17 cellular contexts compared by ENCODE assay signal in genomic region chr7:39086638-39087360, GRCh38.
DNase-seq lines count a peak whose midpoint lies in the region; ATAC-seq and TF ChIP-seq lines count a peak whose summit lies in the region.
"Had no signal": no experiment of that assay in that cellular context is flagged by ENCODE, and none has a peak within 500 bp of the region (broad histone marks: within the 10 kb centered on the region; RNA-seq: fewer than 3 reads in every experiment).

No MANE protein-coding gene starts in this region.

- H3K27me3 ChIP-seq in HAP-1 (ENCODE audit: low read depth) (no peaks in the 10 kb centered on the region), spleen (replicated peaks in 1 of 7) (peaks cover 0 to 45% (median 0%) of the 10 kb centered on the region in 7 donors)
- H3K27me3 ChIP-seq: BLaER1 had no signal

- H3K4me1 ChIP-seq in HAP-1, result peaks cover 83% of the 10 kb centered on the region
- no peaks in the 10 kb centered on the region for H3K4me1 ChIP-seq in spleen

- in situ Hi-C loops in HAP-1 (cut with MboI; ENCODE audit: low sequenced_read_pairs), result no loop called here

- H3K36me3 ChIP-seq in HAP-1 (replicated peaks) (no peaks in the 10 kb centered on the region), spleen (no peaks in the 10 kb centered on the region)
- H3K36me3 ChIP-seq: BLaER1 had no signal

- H3K4me1 Mint-ChIP-seq in mesothelial cell of epicardium, result peaks cover 36% of the 10 kb centered on the region
- no peaks in the 10 kb centered on the region for H3K4me1 Mint-ChIP-seq in activated CD4-positive, alpha-beta T cell treated with anti-CD3 and anti-CD28 coated beads for 36 hours
- H3K4me1 Mint-ChIP-seq: CD8-positive, alpha-beta memory T cell had no signal

- no peak for ATAC-seq in activated CD4-positive, alpha-beta T cell treated with anti-CD3 and anti-CD28 coated beads for 36 hours
- ATAC-seq: SK-N-SH treated with all-trans-retinoic acid at 6 μM for 48 hours had no signal

- H3K4me3 ChIP-seq in HAP-1, result peak overlapping the region; percentile 25; the same call in 1 of the 2 replicates
- no peak overlapping the region for H3K4me3 ChIP-seq in spleen
- H3K4me3 ChIP-seq: BLaER1, GM23338 had no signal

- TF ChIP-seq CTCF in mesothelial cell of epicardium (IDR thresholded peaks at IDR 0.05; ENCODE audit: unreplicated experiment) (no peak), spleen (IDR thresholded peaks at IDR 0.05 in 8 of 11, conservative IDR thresholded peaks at IDR 0.05 in 3 of 11) (no peak)

- peaks cover 5% of the 10 kb centered on the region for H3K27me3 Mint-ChIP-seq in mesothelial cell of epicardium (ENCODE audit: low read depth)
- peaks cover 6% of the 10 kb centered on the region for H3K27me3 Mint-ChIP-seq in activated CD4-positive, alpha-beta T cell treated with anti-CD3 and anti-CD28 coated beads for 36 hours

- POLR2A ChIA-PET in activated CD4-positive, alpha-beta T cell treated with anti-CD3 and anti-CD28 coated beads for 36 hours (lab: Charles Lee), result no interaction called here

- DNase-seq in NCI-H1092 treated with DMSO at 0.1 percent for 48 hours (lab: John Stamatoyannopoulos, UW), result peak; percentile 34
- no peak for DNase-seq in NCI-H1092 (lab: John Stamatoyannopoulos, UW)
- DNase-seq in HAP-1 (ENCODE audit: low spot score in 2 of 2), result peak in 1 of 2 experiments; percentile 26
- peak; percentile 73 for DNase-seq in NCI-H187 treated with DMSO at 0.1 percent for 48 hours (lab: John Stamatoyannopoulos, UW)
- no peak for DNase-seq in mesothelial cell of epicardium (ENCODE audit: low spot score in 2 of 2, unreplicated experiment in 2 of 2)
- DNase-seq in spleen, result no peak
- DNase-seq in GOT3 (lab: John Stamatoyannopoulos, UW), result no peak
- no peak for DNase-seq in activated CD4-positive, alpha-beta T cell treated with anti-CD3 and anti-CD28 coated beads for 36 hours
- DNase-seq: CD8-positive, alpha-beta memory T cell; IMR-90; NCI-H1436; NCI-H510A; SHP77 treated with DMSO at 0.1 percent for 48 hours; T-helper 1 cell had no signal

- 77 to 87% (median 80%) methylated on average over 10 of the region's 10 CpGs for WGBS in spleen, 5 donors

- no peak for TF ChIP-seq POLR2A in spleen (IDR thresholded peaks at IDR 0.05)

- intact Hi-C loops in spleen (cut with DNase I; ENCODE audit: low total_unique reads), result no loop called here
- intact Hi-C loops in activated CD4-positive, alpha-beta T cell treated with anti-CD3 and anti-CD28 coated beads for 36 hours (cut with DNase I, micrococcal nuclease), result no loop called here

- CTCF ChIA-PET in activated CD4-positive, alpha-beta T cell treated with anti-CD3 and anti-CD28 coated beads for 36 hours (lab: Charles Lee), result no interaction called here

- H3K9me3 ChIP-seq in HAP-1 (no peaks in the 10 kb centered on the region), spleen (no peaks in the 10 kb centered on the region)
- H3K9me3 ChIP-seq: BLaER1 had no signal

- H3K27ac Mint-ChIP-seq in mesothelial cell of epicardium, result no peak overlapping the region
- H3K27ac Mint-ChIP-seq in activated CD4-positive, alpha-beta T cell treated with anti-CD3 and anti-CD28 coated beads for 36 hours, result no peak overlapping the region
- H3K27ac Mint-ChIP-seq: CD8-positive, alpha-beta memory T cell; GM23338 had no signal

- no peaks in the 10 kb centered on the region for H3K9me3 Mint-ChIP-seq in mesothelial cell of epicardium
- no peaks in the 10 kb centered on the region for H3K9me3 Mint-ChIP-seq in activated CD4-positive, alpha-beta T cell treated with anti-CD3 and anti-CD28 coated beads for 36 hours (ENCODE audit: low read depth)
- H3K9me3 Mint-ChIP-seq: CD8-positive, alpha-beta memory T cell; GM23338 had no signal

- H3K27ac ChIP-seq in spleen, result no peak overlapping the region
- H3K27ac ChIP-seq: BLaER1 had no signal

- H3K4me3 Mint-ChIP-seq in mesothelial cell of epicardium, result peak overlapping the region; percentile 65
- H3K4me3 Mint-ChIP-seq in activated CD4-positive, alpha-beta T cell treated with anti-CD3 and anti-CD28 coated beads for 36 hours, result no peak overlapping the region
- H3K4me3 Mint-ChIP-seq: CD8-positive, alpha-beta memory T cell had no signal

- H3K36me3 Mint-ChIP-seq in mesothelial cell of epicardium, result no peaks in the 10 kb centered on the region
- H3K36me3 Mint-ChIP-seq in activated CD4-positive, alpha-beta T cell treated with anti-CD3 and anti-CD28 coated beads for 36 hours (ENCODE audit: low read depth), result no peaks in the 10 kb centered on the region
- H3K36me3 Mint-ChIP-seq: CD8-positive, alpha-beta memory T cell had no signal

Comparison
In these comparisons a context has a peak if more than half of its experiments do, and no peak if none do; other contexts are left out.
1. DNase-seq: peak in NCI-H1092 treated with DMSO at 0.1 percent for 48 hours (single experiment) and NCI-H187 treated with DMSO at 0.1 percent for 48 hours (single experiment); none in NCI-H1092 (single experiment), mesothelial cell of epicardium (0 of 2), spleen (single experiment), GOT3 (single experiment) and activated CD4-positive, alpha-beta T cell treated with anti-CD3 and anti-CD28 coated beads for 36 hours (single experiment).